In the genomic region with DNA sequence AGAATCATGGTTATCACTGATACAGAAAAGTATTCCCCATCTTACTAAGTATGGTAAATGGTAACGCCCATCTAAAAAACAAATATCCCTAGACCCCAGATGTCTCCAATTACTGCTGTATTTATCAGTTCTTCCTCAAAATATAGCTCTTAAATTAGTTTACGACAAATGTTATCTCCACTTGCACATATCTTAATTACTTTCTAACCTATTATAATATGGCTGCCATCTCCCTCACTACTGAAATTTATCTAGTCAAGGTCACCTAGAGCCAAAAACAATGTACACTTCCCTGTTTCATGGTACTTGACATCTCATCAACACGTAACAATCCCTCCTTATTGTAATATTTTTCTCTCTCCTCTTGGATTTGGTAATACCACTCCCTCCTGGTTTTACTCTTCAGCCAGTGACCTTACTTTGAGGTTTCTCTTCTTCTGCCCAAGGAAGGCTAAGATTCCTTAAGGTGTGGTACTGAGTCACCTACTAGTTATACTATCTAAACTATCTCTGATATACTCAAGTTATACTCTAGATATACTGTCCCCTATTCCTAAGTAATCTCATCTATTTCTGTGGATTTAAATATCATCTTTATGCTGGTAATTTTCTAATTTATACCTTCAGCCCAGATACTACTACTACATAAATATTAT, we compare ENCODE assay signal across 27 cellular contexts.
"Had no signal": no experiment of that assay in that cellular context is flagged by ENCODE, and none has a peak within 500 bp of the region (broad histone marks: within the 10 kb centered on the region; RNA-seq: fewer than 3 reads in every experiment).

No MANE protein-coding gene starts in this region.

- H3K27ac ChIP-seq: body of pancreas, cardiac muscle cell, pancreas, psoas muscle, right atrium auricular region, suprapubic skin, tibial artery had no signal

- H3K4me3 ChIP-seq: body of pancreas, cardiac muscle cell, pancreas, psoas muscle, right atrium auricular region, suprapubic skin, tibial artery had no signal

- H3K27me3 ChIP-seq: body of pancreas, cardiac muscle cell, pancreas, right atrium auricular region, suprapubic skin, tibial artery had no signal

- FAIRE-seq: pancreas had no signal

- H3K9me3 ChIP-seq: body of pancreas, pancreas, psoas muscle, right atrium auricular region, suprapubic skin, tibial artery had no signal

- H3K9me3 Mint-ChIP-seq: activated B cell treated with CpG ODN at 0.5 μM for 24 hours; activated CD8-positive, alpha-beta T cell treated with anti-CD3 and anti-CD28 coated beads for 36 hours; activated naive CD4-positive, alpha-beta T cell treated with anti-CD3 and anti-CD28 coated beads, Interleukin-2, amount 50 U/mL, for 24 hours; activated naive CD8-positive, alpha-beta T cell treated with anti-CD3 and anti-CD28 coated beads, Interleukin-2, amount 50 U/mL, for 24 hours; activated T-cell treated with anti-CD3 and anti-CD28 coated beads, Interleukin-2, amount 50 U/mL, for 4 hours; activated T-helper 2 cell treated with anti-CD3 and anti-CD28 coated beads, Interferon-gamma antibody, Interleukin-2, Interleukin-4, amounts not matched to agents 10 μg/mL and 5 μg/mL and 100 μg/mL, durations not matched to agents 14 hours and 24 hours and 36 hours; effector memory CD8-positive, alpha-beta T cell; mesothelial cell of epicardium; naive B cell; T-cell had no signal

- H3K36me3 Mint-ChIP-seq: activated naive CD4-positive, alpha-beta T cell treated with anti-CD3 and anti-CD28 coated beads, Interleukin-2, amount 50 U/mL, for 24 hours; mesothelial cell of epicardium; naive B cell; T-cell had no signal

- DNase-seq: activated B cell treated with CpG ODN at 0.5 μM for 24 hours; activated CD4-positive, alpha-beta T cell treated with anti-CD3 and anti-CD28 coated beads, Interleukin-2, amount 50 U/mL, for 1 hour; activated CD8-positive, alpha-beta T cell treated with anti-CD3 and anti-CD28 coated beads for 36 hours; activated naive CD8-positive, alpha-beta T cell treated with anti-CD3 and anti-CD28 coated beads, Interleukin-2, amount 50 U/mL, for 24 hours; activated T-cell treated with anti-CD3 and anti-CD28 coated beads, Interleukin-2, amount 50 U/mL, for 4 hours; anterior cingulate cortex; body of pancreas; cerebellar nuclear complex; cortex of kidney; effector memory CD8-positive, alpha-beta T cell; head of caudate nucleus; kidney glomerular epithelial cell; left ventricle myocardium superior; naive B cell; nucleus accumbens; pancreas; psoas muscle; stimulated activated CD4-positive, alpha-beta T cell treated with anti-CD3 and anti-CD28 coated beads, Interleukin-15, amount 100 ng/mL, for 24 hours; stimulated activated naive CD4-positive, alpha-beta T cell; T-cell; tibial artery had no signal

- H3K27me3 Mint-ChIP-seq: activated B cell treated with CpG ODN at 0.5 μM for 24 hours; activated CD8-positive, alpha-beta T cell treated with anti-CD3 and anti-CD28 coated beads for 36 hours; activated naive CD4-positive, alpha-beta T cell treated with anti-CD3 and anti-CD28 coated beads, Interleukin-2, amount 50 U/mL, for 24 hours; activated naive CD8-positive, alpha-beta T cell treated with anti-CD3 and anti-CD28 coated beads, Interleukin-2, amount 50 U/mL, for 24 hours; effector memory CD8-positive, alpha-beta T cell; naive B cell; T-cell had no signal

- H3K4me3 Mint-ChIP-seq: activated B cell treated with CpG ODN at 0.5 μM for 24 hours; activated CD8-positive, alpha-beta T cell treated with anti-CD3 and anti-CD28 coated beads for 36 hours; activated naive CD4-positive, alpha-beta T cell treated with anti-CD3 and anti-CD28 coated beads, Interleukin-2, amount 50 U/mL, for 24 hours; activated naive CD8-positive, alpha-beta T cell treated with anti-CD3 and anti-CD28 coated beads, Interleukin-2, amount 50 U/mL, for 24 hours; activated T-cell treated with anti-CD3 and anti-CD28 coated beads, Interleukin-2, amount 50 U/mL, for 4 hours; effector memory CD8-positive, alpha-beta T cell; mesothelial cell of epicardium; naive B cell; T-cell had no signal

- H3K27ac Mint-ChIP-seq: activated B cell treated with CpG ODN at 0.5 μM for 24 hours; activated CD8-positive, alpha-beta T cell treated with anti-CD3 and anti-CD28 coated beads for 36 hours; activated naive CD4-positive, alpha-beta T cell treated with anti-CD3 and anti-CD28 coated beads, Interleukin-2, amount 50 U/mL, for 24 hours; activated naive CD8-positive, alpha-beta T cell treated with anti-CD3 and anti-CD28 coated beads, Interleukin-2, amount 50 U/mL, for 24 hours; activated T-helper 2 cell treated with anti-CD3 and anti-CD28 coated beads, Interferon-gamma antibody, Interleukin-2, Interleukin-4, amounts not matched to agents 10 μg/mL and 5 μg/mL and 100 μg/mL, durations not matched to agents 14 hours and 24 hours and 36 hours; effector memory CD8-positive, alpha-beta T cell; mesothelial cell of epicardium; T-cell had no signal

- H3K36me3 ChIP-seq: cardiac muscle cell, pancreas, right atrium auricular region, suprapubic skin, tibial artery had no signal

- ATAC-seq: activated CD8-positive, alpha-beta T cell treated with anti-CD3 and anti-CD28 coated beads for 36 hours; activated naive CD8-positive, alpha-beta T cell treated with anti-CD3 and anti-CD28 coated beads, Interleukin-2, amount 50 U/mL, for 24 hours; activated T-cell treated with anti-CD3 and anti-CD28 coated beads, Interleukin-2, amount 50 U/mL, for 4 hours; body of pancreas; effector memory CD8-positive, alpha-beta T cell; psoas muscle; T-cell had no signal
